ENCODE assay signal across 1 cellular context in the genomic region with DNA sequence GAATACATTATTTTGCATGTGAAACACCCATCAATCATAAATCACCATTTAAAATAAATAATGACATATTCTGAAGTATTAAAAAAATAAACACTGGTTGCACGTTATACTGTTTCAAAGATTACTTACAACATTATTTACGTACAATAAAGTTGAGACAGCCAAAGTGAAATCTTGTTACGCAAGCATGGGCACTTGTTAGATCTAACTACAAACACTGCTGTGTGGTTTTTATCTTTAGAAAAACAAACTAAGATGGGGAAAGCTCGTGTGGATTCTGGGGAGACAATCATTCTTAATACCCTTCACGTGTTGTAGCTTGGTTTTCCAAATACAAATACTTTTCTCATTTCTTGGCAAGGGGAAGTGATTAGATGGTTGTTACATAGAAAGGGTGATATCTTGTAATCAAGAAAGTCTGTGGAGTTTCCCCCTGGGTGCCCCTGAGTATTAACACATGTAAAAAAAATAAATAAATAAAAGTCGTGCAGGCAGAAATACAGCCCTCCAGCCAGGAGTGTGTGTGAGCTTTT.
A peak's percentile ranks its signal among the peaks of the same experiment; 100 is the strongest.
TF ChIP-seq lines count a peak whose summit lies in the region.

No MANE protein-coding gene starts in this region.

TF ChIP-seq in HEK293, 187 proteins besides CTCF, POLR2A, EP300 and RAD21 (continued from another document and continues in another):
- TF ChIP-seq, protein P1, sequence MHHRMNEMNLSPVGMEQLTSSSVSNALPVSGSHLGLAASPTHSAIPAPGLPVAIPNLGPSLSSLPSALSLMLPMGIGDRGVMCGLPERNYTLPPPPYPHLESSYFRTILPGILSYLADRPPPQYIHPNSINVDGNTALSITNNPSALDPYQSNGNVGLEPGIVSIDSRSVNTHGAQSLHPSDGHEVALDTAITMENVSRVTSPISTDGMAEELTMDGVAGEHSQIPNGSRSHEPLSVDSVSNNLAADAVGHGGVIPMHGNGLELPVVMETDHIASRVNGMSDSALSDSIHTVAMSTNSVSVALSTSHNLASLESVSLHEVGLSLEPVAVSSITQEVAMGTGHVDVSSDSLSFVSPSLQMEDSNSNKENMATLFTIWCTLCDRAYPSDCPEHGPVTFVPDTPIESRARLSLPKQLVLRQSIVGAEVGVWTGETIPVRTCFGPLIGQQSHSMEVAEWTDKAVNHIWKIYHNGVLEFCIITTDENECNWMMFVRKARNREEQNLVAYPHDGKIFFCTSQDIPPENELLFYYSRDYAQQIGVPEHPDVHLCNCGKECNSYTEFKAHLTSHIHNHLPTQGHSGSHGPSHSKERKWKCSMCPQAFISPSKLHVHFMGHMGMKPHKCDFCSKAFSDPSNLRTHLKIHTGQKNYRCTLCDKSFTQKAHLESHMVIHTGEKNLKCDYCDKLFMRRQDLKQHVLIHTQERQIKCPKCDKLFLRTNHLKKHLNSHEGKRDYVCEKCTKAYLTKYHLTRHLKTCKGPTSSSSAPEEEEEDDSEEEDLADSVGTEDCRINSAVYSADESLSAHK (tag by site-specific recombination; IDR thresholded peaks at IDR 0.05): peak; percentile 92
- TF ChIP-seq OVOL3 (tag by site-specific recombination; IDR thresholded peaks at IDR 0.05) (peak; percentile 91), GLI2 (tag by site-specific recombination; IDR thresholded peaks at IDR 0.05; ENCODE audit: borderline replicate concordance, low read depth) (peak; percentile 95), ZEB2 (tag by site-specific recombination; IDR thresholded peaks at IDR 0.05) (peak; percentile 96), ZNF335 (tag by site-specific recombination; conservative IDR thresholded peaks at IDR 0.05) (peak; percentile 56), ZNF132 (tag by site-specific recombination; IDR thresholded peaks at IDR 0.05; ENCODE audit: borderline replicate concordance) (no peak), ZNF302 (tag by site-specific recombination; IDR thresholded peaks at IDR 0.05; ENCODE audit: low read depth) (0 out of 2 replicates have a peak, but pooled peaks have one; percentile 12), YY1 (tag by site-specific recombination; IDR thresholded peaks at IDR 0.05) (no peak), SP7 (tag by site-specific recombination; IDR thresholded peaks at IDR 0.05) (peak; percentile 86), ZNF2 (tag by site-specific recombination; IDR thresholded peaks at IDR 0.05) (peak; percentile 61), ZNF843 (tag by site-specific recombination; IDR thresholded peaks at IDR 0.05) (peak; percentile 99), RBAK (tag by site-specific recombination; IDR thresholded peaks at IDR 0.05) (no peak), KLF8 (tag by site-specific recombination; IDR thresholded peaks at IDR 0.05) (peak; percentile 82), ZNF394 (tag by site-specific recombination; IDR thresholded peaks at IDR 0.05; ENCODE audit: borderline replicate concordance) (peak; percentile 33; the same call in 1 of the 2 replicates), SP3 (tag by site-specific recombination; IDR thresholded peaks at IDR 0.05) (peak; percentile 30), ZNF426 (tag by site-specific recombination; IDR thresholded peaks at IDR 0.05) (no peak), ZNF747 (tag by site-specific recombination; IDR thresholded peaks at IDR 0.05) (no peak), ZSCAN23 (tag by site-specific recombination; IDR thresholded peaks at IDR 0.05) (peak; percentile 84), ZBTB20 (tag by site-specific recombination; IDR thresholded peaks at IDR 0.05) (peak; percentile 36; the same call in 1 of the 2 replicates), ZNF133 (tag by site-specific recombination; IDR thresholded peaks at IDR 0.05) (0 out of 2 replicates have a peak, but pooled peaks have one; percentile 11), YY2 (tag by site-specific recombination; IDR thresholded peaks at IDR 0.05) (peak; percentile 45; the same call in 1 of the 2 replicates), SCRT2 (tag by site-specific recombination; IDR thresholded peaks at IDR 0.05) (peak; percentile 99), ZNF174 (tag by site-specific recombination; IDR thresholded peaks at IDR 0.05) (no peak), ZNF529 (tag by site-specific recombination; IDR thresholded peaks at IDR 0.05; ENCODE audit: insufficient replicate concordance) (peak; percentile 26), HOXD13 (CRISPR knock-in tag; IDR thresholded peaks at IDR 0.05; ENCODE audit: borderline replicate concordance) (no peak), ZNF211 (tag by site-specific recombination; IDR thresholded peaks at IDR 0.05; ENCODE audit: low read depth) (no peak), ZNF140 (tag by site-specific recombination; IDR thresholded peaks at IDR 0.05) (no peak), KLF10 (tag by site-specific recombination; IDR thresholded peaks at IDR 0.05) (peak; percentile 85), TRIM28 (IDR thresholded peaks at IDR 0.05; ENCODE audit: borderline replicate concordance, low read length) (peak; percentile 48; the same call in 1 of the 2 replicates), ZNF19 (tag by site-specific recombination; IDR thresholded peaks at IDR 0.05; ENCODE audit: low read depth) (peak; percentile 77; the same call in 1 of the 2 replicates), ZNF350 (tag by site-specific recombination; IDR thresholded peaks at IDR 0.05) (peak; percentile 65; the same call in 1 of the 2 replicates), ZNF146 (tag by site-specific recombination; IDR thresholded peaks at IDR 0.05) (peak; percentile 18; the same call in 1 of the 2 replicates)
- TF ChIP-seq, protein P2, sequence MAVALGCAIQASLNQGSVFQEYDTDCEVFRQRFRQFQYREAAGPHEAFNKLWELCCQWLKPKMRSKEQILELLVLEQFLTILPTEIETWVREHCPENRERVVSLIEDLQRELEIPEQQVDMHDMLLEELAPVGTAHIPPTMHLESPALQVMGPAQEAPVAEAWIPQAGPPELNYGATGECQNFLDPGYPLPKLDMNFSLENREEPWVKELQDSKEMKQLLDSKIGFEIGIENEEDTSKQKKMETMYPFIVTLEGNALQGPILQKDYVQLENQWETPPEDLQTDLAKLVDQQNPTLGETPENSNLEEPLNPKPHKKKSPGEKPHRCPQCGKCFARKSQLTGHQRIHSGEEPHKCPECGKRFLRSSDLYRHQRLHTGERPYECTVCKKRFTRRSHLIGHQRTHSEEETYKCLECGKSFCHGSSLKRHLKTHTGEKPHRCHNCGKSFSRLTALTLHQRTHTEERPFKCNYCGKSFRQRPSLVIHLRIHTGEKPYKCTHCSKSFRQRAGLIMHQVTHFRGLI (tag by site-specific recombination; IDR thresholded peaks at IDR 0.05): peak; percentile 72; the same call in 1 of the 2 replicates
- TF ChIP-seq, protein P3, sequence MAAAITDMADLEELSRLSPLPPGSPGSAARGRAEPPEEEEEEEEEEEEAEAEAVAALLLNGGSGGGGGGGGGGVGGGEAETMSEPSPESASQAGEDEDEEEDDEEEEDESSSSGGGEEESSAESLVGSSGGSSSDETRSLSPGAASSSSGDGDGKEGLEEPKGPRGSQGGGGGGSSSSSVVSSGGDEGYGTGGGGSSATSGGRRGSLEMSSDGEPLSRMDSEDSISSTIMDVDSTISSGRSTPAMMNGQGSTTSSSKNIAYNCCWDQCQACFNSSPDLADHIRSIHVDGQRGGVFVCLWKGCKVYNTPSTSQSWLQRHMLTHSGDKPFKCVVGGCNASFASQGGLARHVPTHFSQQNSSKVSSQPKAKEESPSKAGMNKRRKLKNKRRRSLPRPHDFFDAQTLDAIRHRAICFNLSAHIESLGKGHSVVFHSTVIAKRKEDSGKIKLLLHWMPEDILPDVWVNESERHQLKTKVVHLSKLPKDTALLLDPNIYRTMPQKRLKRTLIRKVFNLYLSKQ (tag by site-specific recombination; IDR thresholded peaks at IDR 0.05; ENCODE audit: borderline replicate concordance): no peak
- TF ChIP-seq, protein P4, sequence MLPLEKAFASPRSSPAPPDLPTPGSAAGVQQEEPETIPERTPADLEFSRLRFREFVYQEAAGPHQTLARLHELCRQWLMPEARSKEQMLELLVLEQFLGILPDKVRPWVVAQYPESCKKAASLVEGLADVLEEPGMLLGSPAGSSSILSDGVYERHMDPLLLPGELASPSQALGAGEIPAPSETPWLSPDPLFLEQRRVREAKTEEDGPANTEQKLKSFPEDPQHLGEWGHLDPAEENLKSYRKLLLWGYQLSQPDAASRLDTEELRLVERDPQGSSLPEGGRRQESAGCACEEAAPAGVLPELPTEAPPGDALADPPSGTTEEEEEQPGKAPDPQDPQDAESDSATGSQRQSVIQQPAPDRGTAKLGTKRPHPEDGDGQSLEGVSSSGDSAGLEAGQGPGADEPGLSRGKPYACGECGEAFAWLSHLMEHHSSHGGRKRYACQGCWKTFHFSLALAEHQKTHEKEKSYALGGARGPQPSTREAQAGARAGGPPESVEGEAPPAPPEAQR (tag by site-specific recombination; IDR thresholded peaks at IDR 0.05): 0 out of 2 replicates have a peak, but pooled peaks have one; percentile 63
- TF ChIP-seq, protein P5, sequence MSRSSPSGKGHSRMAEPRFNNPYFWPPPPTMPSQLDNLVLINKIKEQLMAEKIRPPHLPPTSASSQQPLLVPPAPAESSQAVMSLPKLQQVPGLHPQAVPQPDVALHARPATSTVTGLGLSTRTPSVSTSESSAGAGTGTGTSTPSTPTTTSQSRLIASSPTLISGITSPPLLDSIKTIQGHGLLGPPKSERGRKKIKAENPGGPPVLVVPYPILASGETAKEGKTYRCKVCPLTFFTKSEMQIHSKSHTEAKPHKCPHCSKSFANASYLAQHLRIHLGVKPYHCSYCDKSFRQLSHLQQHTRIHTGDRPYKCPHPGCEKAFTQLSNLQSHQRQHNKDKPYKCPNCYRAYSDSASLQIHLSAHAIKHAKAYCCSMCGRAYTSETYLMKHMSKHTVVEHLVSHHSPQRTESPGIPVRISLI (tag by site-specific recombination; IDR thresholded peaks at IDR 0.05): 0 out of 2 replicates have a peak, but pooled peaks have one; percentile 25
- TF ChIP-seq, protein P6, sequence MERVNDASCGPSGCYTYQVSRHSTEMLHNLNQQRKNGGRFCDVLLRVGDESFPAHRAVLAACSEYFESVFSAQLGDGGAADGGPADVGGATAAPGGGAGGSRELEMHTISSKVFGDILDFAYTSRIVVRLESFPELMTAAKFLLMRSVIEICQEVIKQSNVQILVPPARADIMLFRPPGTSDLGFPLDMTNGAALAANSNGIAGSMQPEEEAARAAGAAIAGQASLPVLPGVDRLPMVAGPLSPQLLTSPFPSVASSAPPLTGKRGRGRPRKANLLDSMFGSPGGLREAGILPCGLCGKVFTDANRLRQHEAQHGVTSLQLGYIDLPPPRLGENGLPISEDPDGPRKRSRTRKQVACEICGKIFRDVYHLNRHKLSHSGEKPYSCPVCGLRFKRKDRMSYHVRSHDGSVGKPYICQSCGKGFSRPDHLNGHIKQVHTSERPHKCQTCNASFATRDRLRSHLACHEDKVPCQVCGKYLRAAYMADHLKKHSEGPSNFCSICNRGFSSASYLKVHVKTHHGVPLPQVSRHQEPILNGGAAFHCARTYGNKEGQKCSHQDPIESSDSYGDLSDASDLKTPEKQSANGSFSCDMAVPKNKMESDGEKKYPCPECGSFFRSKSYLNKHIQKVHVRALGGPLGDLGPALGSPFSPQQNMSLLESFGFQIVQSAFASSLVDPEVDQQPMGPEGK (tag by site-specific recombination; IDR thresholded peaks at IDR 0.05): peak; percentile 53; the same call in 1 of the 2 replicates
- TF ChIP-seq, protein P7, sequence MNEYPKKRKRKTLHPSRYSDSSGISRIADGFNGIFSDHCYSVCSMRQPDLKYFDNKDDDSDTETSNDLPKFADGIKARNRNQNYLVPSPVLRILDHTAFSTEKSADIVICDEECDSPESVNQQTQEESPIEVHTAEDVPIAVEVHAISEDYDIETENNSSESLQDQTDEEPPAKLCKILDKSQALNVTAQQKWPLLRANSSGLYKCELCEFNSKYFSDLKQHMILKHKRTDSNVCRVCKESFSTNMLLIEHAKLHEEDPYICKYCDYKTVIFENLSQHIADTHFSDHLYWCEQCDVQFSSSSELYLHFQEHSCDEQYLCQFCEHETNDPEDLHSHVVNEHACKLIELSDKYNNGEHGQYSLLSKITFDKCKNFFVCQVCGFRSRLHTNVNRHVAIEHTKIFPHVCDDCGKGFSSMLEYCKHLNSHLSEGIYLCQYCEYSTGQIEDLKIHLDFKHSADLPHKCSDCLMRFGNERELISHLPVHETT (tag by site-specific recombination; IDR thresholded peaks at IDR 0.05): peak; percentile 92
- TF ChIP-seq, protein P8, sequence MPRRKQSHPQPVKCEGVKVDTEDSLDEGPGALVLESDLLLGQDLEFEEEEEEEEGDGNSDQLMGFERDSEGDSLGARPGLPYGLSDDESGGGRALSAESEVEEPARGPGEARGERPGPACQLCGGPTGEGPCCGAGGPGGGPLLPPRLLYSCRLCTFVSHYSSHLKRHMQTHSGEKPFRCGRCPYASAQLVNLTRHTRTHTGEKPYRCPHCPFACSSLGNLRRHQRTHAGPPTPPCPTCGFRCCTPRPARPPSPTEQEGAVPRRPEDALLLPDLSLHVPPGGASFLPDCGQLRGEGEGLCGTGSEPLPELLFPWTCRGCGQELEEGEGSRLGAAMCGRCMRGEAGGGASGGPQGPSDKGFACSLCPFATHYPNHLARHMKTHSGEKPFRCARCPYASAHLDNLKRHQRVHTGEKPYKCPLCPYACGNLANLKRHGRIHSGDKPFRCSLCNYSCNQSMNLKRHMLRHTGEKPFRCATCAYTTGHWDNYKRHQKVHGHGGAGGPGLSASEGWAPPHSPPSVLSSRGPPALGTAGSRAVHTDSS (tag by site-specific recombination; IDR thresholded peaks at IDR 0.05): peak; percentile 61
- TF ChIP-seq, protein P9, sequence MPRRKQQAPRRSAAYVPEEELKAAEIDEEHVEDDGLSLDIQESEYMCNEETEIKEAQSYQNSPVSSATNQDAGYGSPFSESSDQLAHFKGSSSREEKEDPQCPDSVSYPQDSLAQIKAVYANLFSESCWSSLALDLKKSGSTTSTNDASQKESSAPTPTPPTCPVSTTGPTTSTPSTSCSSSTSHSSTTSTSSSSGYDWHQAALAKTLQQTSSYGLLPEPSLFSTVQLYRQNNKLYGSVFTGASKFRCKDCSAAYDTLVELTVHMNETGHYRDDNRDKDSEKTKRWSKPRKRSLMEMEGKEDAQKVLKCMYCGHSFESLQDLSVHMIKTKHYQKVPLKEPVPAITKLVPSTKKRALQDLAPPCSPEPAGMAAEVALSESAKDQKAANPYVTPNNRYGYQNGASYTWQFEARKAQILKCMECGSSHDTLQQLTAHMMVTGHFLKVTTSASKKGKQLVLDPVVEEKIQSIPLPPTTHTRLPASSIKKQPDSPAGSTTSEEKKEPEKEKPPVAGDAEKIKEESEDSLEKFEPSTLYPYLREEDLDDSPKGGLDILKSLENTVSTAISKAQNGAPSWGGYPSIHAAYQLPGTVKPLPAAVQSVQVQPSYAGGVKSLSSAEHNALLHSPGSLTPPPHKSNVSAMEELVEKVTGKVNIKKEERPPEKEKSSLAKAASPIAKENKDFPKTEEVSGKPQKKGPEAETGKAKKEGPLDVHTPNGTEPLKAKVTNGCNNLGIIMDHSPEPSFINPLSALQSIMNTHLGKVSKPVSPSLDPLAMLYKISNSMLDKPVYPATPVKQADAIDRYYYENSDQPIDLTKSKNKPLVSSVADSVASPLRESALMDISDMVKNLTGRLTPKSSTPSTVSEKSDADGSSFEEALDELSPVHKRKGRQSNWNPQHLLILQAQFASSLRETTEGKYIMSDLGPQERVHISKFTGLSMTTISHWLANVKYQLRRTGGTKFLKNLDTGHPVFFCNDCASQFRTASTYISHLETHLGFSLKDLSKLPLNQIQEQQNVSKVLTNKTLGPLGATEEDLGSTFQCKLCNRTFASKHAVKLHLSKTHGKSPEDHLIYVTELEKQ (tag by site-specific recombination; IDR thresholded peaks at IDR 0.05; ENCODE audit: borderline replicate concordance): peak; percentile 62; the same call in 1 of the 2 replicates
